12 cellular contexts compared by ENCODE assay signal in the genomic region with DNA sequence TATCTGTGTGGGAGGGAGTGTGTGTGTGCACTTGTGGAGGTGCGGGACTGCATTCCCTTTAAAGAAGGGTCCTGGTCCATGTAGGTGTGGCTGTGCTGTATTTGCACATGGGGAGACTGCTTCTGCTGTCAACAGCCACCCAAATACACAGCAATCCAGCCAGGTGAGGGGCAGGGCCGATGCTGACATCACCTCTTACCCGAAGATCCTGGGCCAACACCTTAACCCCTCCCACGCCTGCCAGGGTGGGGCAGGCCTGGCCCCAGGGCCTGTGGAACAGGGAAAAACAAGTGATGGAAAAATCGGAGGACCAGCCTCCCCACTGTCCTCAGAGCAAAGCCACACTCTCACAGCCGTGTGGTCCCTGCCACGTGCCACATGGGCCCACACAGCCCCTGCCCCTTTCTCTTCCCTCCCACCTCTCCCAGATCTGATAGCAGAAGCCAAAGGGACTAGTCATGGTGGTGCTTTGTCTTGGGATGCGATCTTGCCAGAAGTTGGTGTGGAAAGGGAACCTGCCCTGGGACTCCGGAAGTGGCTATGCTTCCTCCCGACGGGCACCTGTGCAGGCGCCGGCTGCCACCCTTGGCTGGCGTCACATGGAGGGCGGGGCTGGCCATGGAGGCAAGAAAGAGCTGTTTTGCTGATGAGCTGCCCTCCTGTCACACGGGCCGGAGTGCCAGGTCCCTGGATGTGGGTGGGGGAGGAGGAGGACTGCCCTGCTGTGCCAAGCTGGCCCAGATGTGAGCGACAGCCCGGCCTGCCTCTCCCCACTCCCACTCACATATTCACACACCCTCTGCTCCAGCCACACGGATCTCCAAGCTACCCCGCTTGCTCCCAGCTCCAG. TPM values are rescaled to one million over a fixed set of nuclear protein-coding genes. Genes with fewer than 3 reads are reported as not detected.
DNase-seq lines count a peak whose midpoint lies in the region; ATAC-seq and TF ChIP-seq lines count a peak whose summit lies in the region.
"Had no signal": no experiment of that assay in that cellular context is flagged by ENCODE, and none has a peak within 500 bp of the region (broad histone marks: within the 10 kb centered on the region; RNA-seq: fewer than 3 reads in every experiment).

No MANE protein-coding gene starts in this region.

- no peak for TF ChIP-seq EP300 in suprapubic skin (IDR thresholded peaks at IDR 0.05)

- H3K9me2 ChIP-seq in OCI-LY1 (ENCODE audit: low read depth, low read length): no peaks in the 10 kb centered on the region

- WGBS in suprapubic skin: 33% methylated on average over 12 of the region's 21 CpGs

- H3K4me2 ChIP-seq in OCI-LY1 (ENCODE audit: low read length): peak overlapping the region; percentile 32; the same call in 1 of the 2 replicates

- H3K9me3 ChIP-seq in OCI-LY1 (ENCODE audit: low read length): no peaks in the 10 kb centered on the region
- no peaks in the 10 kb centered on the region for H3K9me3 ChIP-seq in suprapubic skin
- H3K9me3 ChIP-seq: adrenal gland, tibial artery had no signal

- ATAC-seq in left ventricle myocardium superior: peak; percentile 37

- TF ChIP-seq POLR2A in suprapubic skin (IDR thresholded peaks at IDR 0.05): no peak

- peaks cover 9% of the 10 kb centered on the region for H3K4me1 ChIP-seq in OCI-LY1 (ENCODE audit: insufficient read depth, low read length, severe bottlenecking)
- H3K4me1 ChIP-seq in suprapubic skin: peaks cover 14% of the 10 kb centered on the region
- H3K4me1 ChIP-seq: adrenal gland, tibial artery had no signal

- H3K36me3 ChIP-seq in OCI-LY1 (ENCODE audit: insufficient read depth, low read length) (no peaks in the 10 kb centered on the region), suprapubic skin (no peaks in the 10 kb centered on the region)
- H3K36me3 ChIP-seq: adrenal gland, tibial artery had no signal

- TF ChIP-seq CTCF in OCI-LY1 (IDR thresholded peaks at IDR 0.05; ENCODE audit: low read length) (no peak), suprapubic skin (IDR thresholded peaks at IDR 0.05) (no peak)

- H2AFZ ChIP-seq in OCI-LY1 (ENCODE audit: low read length): no peak overlapping the region

- H3K27ac ChIP-seq in OCI-LY1 (ENCODE audit: low read depth, low read length, poor library complexity, severe bottlenecking): no peak overlapping the region
- H3K27ac ChIP-seq in suprapubic skin: peak overlapping the region; percentile 89
- H3K27ac ChIP-seq: adrenal gland, tibial artery had no signal

- H3K4me3 ChIP-seq in OCI-LY1 (ENCODE audit: low read depth, low read length, poor library complexity, severe bottlenecking) (no peak overlapping the region), suprapubic skin (no peak overlapping the region)
- H3K4me3 ChIP-seq: adrenal gland, tibial artery had no signal

- no peaks in the 10 kb centered on the region for H3F3A ChIP-seq in OCI-LY1 (ENCODE audit: insufficient read depth, low read length)

- no peaks in the 10 kb centered on the region for H3K79me2 ChIP-seq in OCI-LY1 (ENCODE audit: insufficient read depth, low read length)

- H3K9ac ChIP-seq in OCI-LY1 (ENCODE audit: low read length): no peak overlapping the region

- H3K27me3 ChIP-seq in OCI-LY1 (ENCODE audit: insufficient read depth, low read length) (peaks cover 15% of the 10 kb centered on the region), suprapubic skin (peaks cover 42% of the 10 kb centered on the region)

- no peaks in the 10 kb centered on the region for H4K20me1 ChIP-seq in OCI-LY1 (ENCODE audit: insufficient read depth, low read length)

- peak; percentile 11 for DNase-seq in activated naive CD4-positive, alpha-beta T cell treated with Interleukin-2 at 50 U/mL for 16 hours
- no peak for DNase-seq in activated naive CD4-positive, alpha-beta T cell (lab: John Stamatoyannopoulos, UW)
- no peak for DNase-seq in left ventricle myocardium superior
- DNase-seq in suprapubic skin (ENCODE audit: low spot score in 2 of 2): peak in 1 of 2 donors; percentile 82
- no peak for DNase-seq in activated CD8-positive, alpha-beta memory T cell treated with anti-CD3 and anti-CD28 coated beads, Interleukin-2, amount 50 U/mL, for 4 hours
- DNase-seq in MV-4-11 (lab: John Stamatoyannopoulos, UW): no peak
- DNase-seq in SW 1271 (lab: John Stamatoyannopoulos, UW): no peak
- DNase-seq: activated CD8-positive, alpha-beta memory T cell treated with anti-CD3 and anti-CD28 coated beads for 24 hours; adrenal gland; NCI-H1417 treated with DMSO at 0.1 percent for 48 hours; tibial artery had no signal

- intact Hi-C loops in left ventricle myocardium superior (cut with micrococcal nuclease): no loop called here

RNA-seq across cellular contexts. Expression of gene CASZ1, which starts 7.8 kb away (rescaled TPM):
- total RNA-seq in left ventricle myocardium superior: 57.8 TPM
- total RNA-seq in suprapubic skin: 100 to 1,000 TPM; 106 to 229 (median 160) TPM
